19 cellular contexts compared by ENCODE assay signal in genomic region chr1:65564493-65564892, GRCh38.
DNase-seq lines count a peak whose midpoint lies in the region; ATAC-seq and TF ChIP-seq lines count a peak whose summit lies in the region.
"Had no signal": no experiment of that assay in that cellular context is flagged by ENCODE, and none has a peak within 500 bp of the region (broad histone marks: within the 10 kb centered on the region; RNA-seq: fewer than 3 reads in every experiment).

No MANE protein-coding gene starts in this region.

- no peak overlapping the region for H3K27ac ChIP-seq in PC-3 (ENCODE audit: low read length)
- H3K27ac ChIP-seq: 22Rv1, SJCRH30 had no signal

- no peak overlapping the region for H2AFZ ChIP-seq in PC-3 (ENCODE audit: low read length)

- H3K4me1 ChIP-seq in NT2/D1 (ENCODE audit: insufficient read depth, insufficient read length) (no peaks in the 10 kb centered on the region), PC-3 (ENCODE audit: insufficient read depth, low read length) (no peaks in the 10 kb centered on the region)
- H3K4me1 ChIP-seq: SJCRH30 had no signal

- H3K4me1 Mint-ChIP-seq in mesothelial cell of epicardium = no peaks in the 10 kb centered on the region
- H3K4me1 Mint-ChIP-seq: CD8-positive, alpha-beta memory T cell had no signal

- no peaks in the 10 kb centered on the region for H3K27me3 Mint-ChIP-seq in mesothelial cell of epicardium (ENCODE audit: low read depth)
- H3K27me3 Mint-ChIP-seq: CD8-positive, alpha-beta memory T cell had no signal

- H3K9me2 ChIP-seq in PC-3 (replicated peaks; ENCODE audit: low read length) = no peaks in the 10 kb centered on the region

- H3K4me3 ChIP-seq in NT2/D1 (ENCODE audit: insufficient read length, low read depth) (peak overlapping the region; percentile 35), PC-3 (ENCODE audit: low read length) (no peak overlapping the region)
- H3K4me3 ChIP-seq: SJCRH30 had no signal

- peak overlapping the region; percentile 67 for H3K4me3 Mint-ChIP-seq in mesothelial cell of epicardium
- H3K4me3 Mint-ChIP-seq: CD8-positive, alpha-beta memory T cell had no signal

- TF ChIP-seq CTCF in mesothelial cell of epicardium (IDR thresholded peaks at IDR 0.05; ENCODE audit: unreplicated experiment) = no peak
- no peak for TF ChIP-seq CTCF in PC-3 (conservative IDR thresholded peaks at IDR 0.05; ENCODE audit: low read depth, low read length)

- H4K20me1 ChIP-seq in PC-3 (ENCODE audit: low read length) = no peaks in the 10 kb centered on the region

- intact Hi-C loops in PC-3 (cut with micrococcal nuclease) = no loop called here

- no peak overlapping the region for H3K4me2 ChIP-seq in PC-3 (ENCODE audit: low read length)

- no peaks in the 10 kb centered on the region for H3K79me2 ChIP-seq in PC-3 (ENCODE audit: low read length)

- peaks cover 12% of the 10 kb centered on the region for H3K9me3 Mint-ChIP-seq in mesothelial cell of epicardium

- peak overlapping the region; percentile 76 for H3K27ac Mint-ChIP-seq in mesothelial cell of epicardium
- H3K27ac Mint-ChIP-seq: CD8-positive, alpha-beta memory T cell had no signal

- peaks cover 15% of the 10 kb centered on the region; the same call in 1 of the 2 replicates for H3K9me3 ChIP-seq in NT2/D1 (ENCODE audit: insufficient read depth, low read length)
- H3K9me3 ChIP-seq in PC-3 (ENCODE audit: low read length) = no peaks in the 10 kb centered on the region
- H3K9me3 ChIP-seq: SJCRH30 had no signal

- peak; percentile 65 for DNase-seq in NCI-H510A treated with DMSO at 0.1 percent for 48 hours (lab: John Stamatoyannopoulos, UW)
- DNase-seq in NCI-H510A (lab: John Stamatoyannopoulos, UW) = no peak
- DNase-seq in NT2/D1 (ENCODE audit: low read depth, low spot score) = no peak
- no peak for DNase-seq in mesothelial cell of epicardium (ENCODE audit: low spot score in 2 of 2, unreplicated experiment in 2 of 2)
- DNase-seq in PC-3 = no peak
- DNase-seq in NCI-H345 treated with DMSO at 0.1 percent for 48 hours (lab: John Stamatoyannopoulos, UW; ENCODE audit: unreplicated experiment) = no peak
- no peak for DNase-seq in HUDEP-2 (lab: John Stamatoyannopoulos, UW; ENCODE audit: unreplicated experiment in 76 of 76)
- DNase-seq: CD8-positive, alpha-beta memory T cell; HCEC 1CT; KBM-7; NCI-H1048; NCI-H1694; NCI-H2107; NCI-H446; RPMI8226; SJCRH30; SW 1271 had no signal

- CTCF ChIA-PET in PC-3 (lab: Charles Lee) = no interaction called here

- no peaks in the 10 kb centered on the region for H3K36me3 ChIP-seq in NT2/D1 (ENCODE audit: insufficient read depth, insufficient read length, low read length)
- H3K36me3 ChIP-seq in PC-3 (ENCODE audit: low read depth, low read length) = no peaks in the 10 kb centered on the region
- H3K36me3 ChIP-seq: SJCRH30 had no signal

- peak overlapping the region; percentile 51 for H3K9ac ChIP-seq in NT2/D1 (ENCODE audit: insufficient read length, low read depth)
- H3K9ac ChIP-seq in PC-3 (ENCODE audit: low read length) = no peak overlapping the region

- POLR2A ChIA-PET in PC-3 (lab: Charles Lee; ENCODE audit: unreplicated experiment) = no interaction called here

- H3K27me3 ChIP-seq in NT2/D1 (ENCODE audit: insufficient read depth, insufficient read length) (no peaks in the 10 kb centered on the region), PC-3 (ENCODE audit: low read length) (peaks cover 25% of the 10 kb centered on the region)
- H3K27me3 ChIP-seq: SJCRH30 had no signal

- H3F3A ChIP-seq in PC-3 (ENCODE audit: low read length, unreplicated experiment) = no peaks in the 10 kb centered on the region

- ATAC-seq in PC-3 (no peak), HG03175 (IDR thresholded peaks at IDR 0.05; ENCODE audit: unreplicated experiment) (no peak)

- no TSS peak for BruUV-seq in PC-3 (replicated peaks; lab: Mats Ljungman, UMichigan)

- peaks cover 4% of the 10 kb centered on the region for H3K36me3 Mint-ChIP-seq in mesothelial cell of epicardium
